Comparison of ENCODE assay signal across 1 cellular context in genomic region chr9:33025572-33026347, GRCh38.
TF ChIP-seq lines count a peak whose summit lies in the region.

No MANE protein-coding gene starts in this region.

TF ChIP-seq in HepG2, 621 proteins besides CTCF, POLR2A, EP300 and RAD21 (continued from another document and continues in another):
- TF ChIP-seq THAP7 (CRISPR knock-in tag; IDR thresholded peaks at IDR 0.05) (no peak; the same call in 1 of the 2 replicates), ATF4 (CRISPR knock-in tag; IDR thresholded peaks at IDR 0.05) (no peak), ZNF260 (CRISPR knock-in tag; IDR thresholded peaks at IDR 0.05; ENCODE audit: borderline replicate concordance, low read depth) (no peak), CENPT (CRISPR knock-in tag; IDR thresholded peaks at IDR 0.05; ENCODE audit: low read depth) (no peak), MEF2D (CRISPR knock-in tag; IDR thresholded peaks at IDR 0.05) (no peak), ZNF30 (CRISPR knock-in tag; IDR thresholded peaks at IDR 0.05) (no peak), FLYWCH1 (CRISPR knock-in tag; IDR thresholded peaks at IDR 0.05) (no peak), MAFK (conservative IDR thresholded peaks at IDR 0.05 in 1 of 2, IDR thresholded peaks at IDR 0.05 in 1 of 2; ENCODE audit: low read length in 2 of 2) (no peak), CENPX (CRISPR knock-in tag; IDR thresholded peaks at IDR 0.05) (no peak), KLF11 (CRISPR knock-in tag; IDR thresholded peaks at IDR 0.05) (no peak), ZBED4 (CRISPR knock-in tag; IDR thresholded peaks at IDR 0.05; ENCODE audit: borderline replicate concordance) (0 out of 2 replicates have a peak, but pooled peaks have one; percentile 26), ZNF317 (CRISPR knock-in tag; IDR thresholded peaks at IDR 0.05) (0 out of 2 replicates have a peak, but pooled peaks have one; percentile 59), PRDM10 (CRISPR knock-in tag; IDR thresholded peaks at IDR 0.05; ENCODE audit: low read depth) (no peak; the same call in 1 of the 2 replicates), REPIN1 (CRISPR knock-in tag; IDR thresholded peaks at IDR 0.05; ENCODE audit: borderline replicate concordance, low read depth) (no peak), ERF (CRISPR knock-in tag; IDR thresholded peaks at IDR 0.05) (no peak), FOXA1 (IDR thresholded peaks at IDR 0.05) (no peak), FOXA1 (CRISPR knock-in tag; IDR thresholded peaks at IDR 0.05) (peak; percentile 57; the same call in 1 of the 2 replicates), CC2D1A (CRISPR knock-in tag; IDR thresholded peaks at IDR 0.05) (no peak), ZSCAN12 (CRISPR knock-in tag; IDR thresholded peaks at IDR 0.05) (no peak), CCAR2 (optimal IDR thresholded peaks at IDR 0.05; ENCODE audit: low read depth, low read length) (no peak), ZNF773 (CRISPR knock-in tag; IDR thresholded peaks at IDR 0.05; ENCODE audit: borderline replicate concordance) (no peak), SMARCC2 (IDR thresholded peaks at IDR 0.05) (no peak), ZNF253 (CRISPR knock-in tag; IDR thresholded peaks at IDR 0.05; ENCODE audit: borderline replicate concordance) (no peak), NAIF1 (CRISPR knock-in tag; IDR thresholded peaks at IDR 0.05; ENCODE audit: borderline replicate concordance) (no peak), THYN1 (CRISPR knock-in tag; IDR thresholded peaks at IDR 0.05; ENCODE audit: borderline replicate concordance, low read depth) (no peak), SNAI1 (CRISPR knock-in tag; IDR thresholded peaks at IDR 0.05; ENCODE audit: borderline replicate concordance) (peak; percentile 57; the same call in 1 of the 2 replicates), SNAPC4 (CRISPR knock-in tag; IDR thresholded peaks at IDR 0.05) (0 out of 2 replicates have a peak, but pooled peaks have one; percentile 13)
- TF ChIP-seq, protein P1, sequence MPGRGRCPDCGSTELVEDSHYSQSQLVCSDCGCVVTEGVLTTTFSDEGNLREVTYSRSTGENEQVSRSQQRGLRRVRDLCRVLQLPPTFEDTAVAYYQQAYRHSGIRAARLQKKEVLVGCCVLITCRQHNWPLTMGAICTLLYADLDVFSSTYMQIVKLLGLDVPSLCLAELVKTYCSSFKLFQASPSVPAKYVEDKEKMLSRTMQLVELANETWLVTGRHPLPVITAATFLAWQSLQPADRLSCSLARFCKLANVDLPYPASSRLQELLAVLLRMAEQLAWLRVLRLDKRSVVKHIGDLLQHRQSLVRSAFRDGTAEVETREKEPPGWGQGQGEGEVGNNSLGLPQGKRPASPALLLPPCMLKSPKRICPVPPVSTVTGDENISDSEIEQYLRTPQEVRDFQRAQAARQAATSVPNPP (CRISPR knock-in tag; IDR thresholded peaks at IDR 0.05): no peak; the same call in 1 of the 2 replicates
- TF ChIP-seq, protein P2, sequence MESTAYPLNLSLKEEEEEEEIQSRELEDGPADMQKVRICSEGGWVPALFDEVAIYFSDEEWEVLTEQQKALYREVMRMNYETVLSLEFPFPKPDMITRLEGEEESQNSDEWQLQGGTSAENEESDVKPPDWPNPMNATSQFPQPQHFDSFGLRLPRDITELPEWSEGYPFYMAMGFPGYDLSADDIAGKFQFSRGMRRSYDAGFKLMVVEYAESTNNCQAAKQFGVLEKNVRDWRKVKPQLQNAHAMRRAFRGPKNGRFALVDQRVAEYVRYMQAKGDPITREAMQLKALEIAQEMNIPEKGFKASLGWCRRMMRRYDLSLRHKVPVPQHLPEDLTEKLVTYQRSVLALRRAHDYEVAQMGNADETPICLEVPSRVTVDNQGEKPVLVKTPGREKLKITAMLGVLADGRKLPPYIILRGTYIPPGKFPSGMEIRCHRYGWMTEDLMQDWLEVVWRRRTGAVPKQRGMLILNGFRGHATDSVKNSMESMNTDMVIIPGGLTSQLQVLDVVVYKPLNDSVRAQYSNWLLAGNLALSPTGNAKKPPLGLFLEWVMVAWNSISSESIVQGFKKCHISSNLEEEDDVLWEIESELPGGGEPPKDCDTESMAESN (CRISPR knock-in tag; conservative IDR thresholded peaks at IDR 0.05): 0 out of 2 replicates have a peak, but pooled peaks have one; percentile 4
- TF ChIP-seq, protein P3, sequence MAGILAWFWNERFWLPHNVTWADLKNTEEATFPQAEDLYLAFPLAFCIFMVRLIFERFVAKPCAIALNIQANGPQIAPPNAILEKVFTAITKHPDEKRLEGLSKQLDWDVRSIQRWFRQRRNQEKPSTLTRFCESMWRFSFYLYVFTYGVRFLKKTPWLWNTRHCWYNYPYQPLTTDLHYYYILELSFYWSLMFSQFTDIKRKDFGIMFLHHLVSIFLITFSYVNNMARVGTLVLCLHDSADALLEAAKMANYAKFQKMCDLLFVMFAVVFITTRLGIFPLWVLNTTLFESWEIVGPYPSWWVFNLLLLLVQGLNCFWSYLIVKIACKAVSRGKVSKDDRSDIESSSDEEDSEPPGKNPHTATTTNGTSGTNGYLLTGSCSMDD (CRISPR knock-in tag; IDR thresholded peaks at IDR 0.05): no peak
- TF ChIP-seq, protein P4, sequence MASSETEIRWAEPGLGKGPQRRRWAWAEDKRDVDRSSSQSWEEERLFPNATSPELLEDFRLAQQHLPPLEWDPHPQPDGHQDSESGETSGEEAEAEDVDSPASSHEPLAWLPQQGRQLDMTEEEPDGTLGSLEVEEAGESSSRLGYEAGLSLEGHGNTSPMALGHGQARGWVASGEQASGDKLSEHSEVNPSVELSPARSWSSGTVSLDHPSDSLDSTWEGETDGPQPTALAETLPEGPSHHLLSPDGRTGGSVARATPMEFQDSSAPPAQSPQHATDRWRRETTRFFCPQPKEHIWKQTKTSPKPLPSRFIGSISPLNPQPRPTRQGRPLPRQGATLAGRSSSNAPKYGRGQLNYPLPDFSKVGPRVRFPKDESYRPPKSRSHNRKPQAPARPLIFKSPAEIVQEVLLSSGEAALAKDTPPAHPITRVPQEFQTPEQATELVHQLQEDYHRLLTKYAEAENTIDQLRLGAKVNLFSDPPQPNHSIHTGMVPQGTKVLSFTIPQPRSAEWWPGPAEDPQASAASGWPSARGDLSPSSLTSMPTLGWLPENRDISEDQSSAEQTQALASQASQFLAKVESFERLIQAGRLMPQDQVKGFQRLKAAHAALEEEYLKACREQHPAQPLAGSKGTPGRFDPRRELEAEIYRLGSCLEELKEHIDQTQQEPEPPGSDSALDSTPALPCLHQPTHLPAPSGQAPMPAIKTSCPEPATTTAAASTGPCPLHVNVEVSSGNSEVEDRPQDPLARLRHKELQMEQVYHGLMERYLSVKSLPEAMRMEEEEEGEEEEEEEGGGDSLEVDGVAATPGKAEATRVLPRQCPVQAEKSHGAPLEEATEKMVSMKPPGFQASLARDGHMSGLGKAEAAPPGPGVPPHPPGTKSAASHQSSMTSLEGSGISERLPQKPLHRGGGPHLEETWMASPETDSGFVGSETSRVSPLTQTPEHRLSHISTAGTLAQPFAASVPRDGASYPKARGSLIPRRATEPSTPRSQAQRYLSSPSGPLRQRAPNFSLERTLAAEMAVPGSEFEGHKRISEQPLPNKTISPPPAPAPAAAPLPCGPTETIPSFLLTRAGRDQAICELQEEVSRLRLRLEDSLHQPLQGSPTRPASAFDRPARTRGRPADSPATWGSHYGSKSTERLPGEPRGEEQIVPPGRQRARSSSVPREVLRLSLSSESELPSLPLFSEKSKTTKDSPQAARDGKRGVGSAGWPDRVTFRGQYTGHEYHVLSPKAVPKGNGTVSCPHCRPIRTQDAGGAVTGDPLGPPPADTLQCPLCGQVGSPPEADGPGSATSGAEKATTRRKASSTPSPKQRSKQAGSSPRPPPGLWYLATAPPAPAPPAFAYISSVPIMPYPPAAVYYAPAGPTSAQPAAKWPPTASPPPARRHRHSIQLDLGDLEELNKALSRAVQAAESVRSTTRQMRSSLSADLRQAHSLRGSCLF (CRISPR knock-in tag; IDR thresholded peaks at IDR 0.05; ENCODE audit: borderline replicate concordance): no peak
